In genomic region chr4:77599378-77599777, GRCh38 we compare ENCODE assay signal across 8 cellular contexts. TPM values are rescaled to one million over a fixed set of nuclear protein-coding genes. Genes with fewer than 3 reads are reported as not detected.
DNase-seq lines count a peak whose midpoint lies in the region; ATAC-seq and TF ChIP-seq lines count a peak whose summit lies in the region.

No MANE protein-coding gene starts in this region.

- CTCF ChIA-PET in GM10248 (lab: Yijun Ruan, JAX), result interaction anchor here (0.6 to 8.0 kb wide), 14 partner anchors 10 to 247 kb away, joined by 3 to 96 read pairs (median 6); no protein-coding TSS in a partner anchor

- POLR2A ChIA-PET in GM10248 (lab: Yijun Ruan, JAX), result no interaction called here

- no peak overlapping the region for H3K4me3 Mint-ChIP-seq in progenitor cell of endocrine pancreas (ENCODE audit: low read depth)

- DNase-seq in GM10248 (ENCODE audit: extremely low spot score) (no peak), NCI-H69 (lab: John Stamatoyannopoulos, UW) (peak; percentile 22), dorsolateral prefrontal cortex (no peak), progenitor cell of endocrine pancreas (ENCODE audit: low spot score, unreplicated experiment) (no peak)
- no peak for DNase-seq in stimulated activated CD4-positive, alpha-beta T cell treated with anti-CD3 and anti-CD28 coated beads, Interleukin-12 subunit alpha, Interleukin-12 subunit beta, amount 100 ng/mL, for 4 hours

- H3K27ac Mint-ChIP-seq in progenitor cell of endocrine pancreas, result no peak overlapping the region

- H3K9me3 Mint-ChIP-seq in progenitor cell of endocrine pancreas (ENCODE audit: low read depth), result no peaks in the 10 kb centered on the region

- ATAC-seq in HG02938 (IDR thresholded peaks at IDR 0.05; ENCODE audit: unreplicated experiment) (no peak), HG02884 (IDR thresholded peaks at IDR 0.05; ENCODE audit: unreplicated experiment) (no peak)

- H3K36me3 Mint-ChIP-seq in progenitor cell of endocrine pancreas (ENCODE audit: insufficient read depth), result no peaks in the 10 kb centered on the region

- intact Hi-C loops in dorsolateral prefrontal cortex (cut with DNase I), result no loop called here

- H3K4me3 ChIP-seq in dorsolateral prefrontal cortex, result no peak overlapping the region

- H3K4me1 Mint-ChIP-seq in progenitor cell of endocrine pancreas (ENCODE audit: low read depth), result no peaks in the 10 kb centered on the region

- TF ChIP-seq CTCF in 22Rv1 (IDR thresholded peaks at IDR 0.05), result peak; percentile 69
- peak; percentile 51 for TF ChIP-seq CTCF in GM10248 (IDR thresholded peaks at IDR 0.05; ENCODE audit: control extremely low read depth, extremely low read depth, low read depth, missing control alignments)
- peak in 46 of 56 donors; percentile 8 to 52 (median 34) for TF ChIP-seq CTCF in dorsolateral prefrontal cortex (IDR thresholded peaks at IDR 0.05 in 54 of 56, conservative IDR thresholded peaks at IDR 0.05 in 2 of 56; ENCODE audit: low read depth in 1 of 56, partially characterized antibody in 56 of 56)
- TF ChIP-seq CTCF in progenitor cell of endocrine pancreas (IDR thresholded peaks at IDR 0.05; ENCODE audit: unreplicated experiment), result peak; percentile 52

- H3K27ac ChIP-seq in 22Rv1 (no peak overlapping the region), dorsolateral prefrontal cortex (no peak overlapping the region)

- peaks cover 0 to 7% (median 0%) of the 10 kb centered on the region in 45 donors for H3K27me3 ChIP-seq in dorsolateral prefrontal cortex

- H3K27me3 Mint-ChIP-seq in progenitor cell of endocrine pancreas, result peaks cover 22% of the 10 kb centered on the region

RNA-seq across cellular contexts. Expression of gene CXCL13, which starts 6.2 kb away (rescaled TPM):
- total RNA-seq in dorsolateral prefrontal cortex (1 to 10 TPM in 6 of 120 experiments, under 1 TPM in 18, not detected in 96; 0.39 to 5.0 (median 0.69) TPM), progenitor cell of endocrine pancreas (not detected in 2 replicates)
